In the genomic region with DNA sequence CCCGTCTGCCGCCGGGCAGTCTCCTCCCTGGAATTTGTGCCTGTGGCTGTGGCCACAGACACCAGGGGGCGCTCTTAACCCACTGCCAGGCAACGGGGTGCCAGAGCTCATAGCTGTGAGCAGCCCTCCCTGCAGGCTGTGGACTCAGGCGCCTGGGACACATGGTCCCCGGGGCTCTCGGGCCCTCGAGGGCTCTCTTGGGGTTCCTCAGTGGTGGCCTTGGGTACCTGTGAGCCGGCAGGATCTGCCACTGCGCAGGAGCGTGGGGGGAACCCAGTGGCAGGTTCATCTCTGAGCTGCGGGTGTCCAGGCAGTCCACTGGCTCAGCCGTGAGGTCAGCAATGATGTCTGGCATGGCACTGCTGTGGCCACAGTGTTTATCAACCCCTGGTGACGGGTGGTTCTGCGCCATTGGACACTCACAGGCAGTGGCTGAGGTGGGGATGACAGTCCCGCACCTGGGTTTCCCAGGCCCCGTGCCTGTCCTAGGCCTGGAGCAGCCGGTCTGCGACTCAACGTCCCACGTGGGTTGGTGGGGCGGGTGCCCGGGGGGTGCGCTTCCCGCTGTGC, we compare ENCODE assay signal across 1 cellular context.
A peak's percentile ranks its signal among the peaks of the same experiment; 100 is the strongest.
TF ChIP-seq lines count a peak whose summit lies in the region.

No MANE protein-coding gene starts in this region.

TF ChIP-seq in K562, 482 proteins besides CTCF, POLR2A, EP300 and RAD21 (continued from another document and continues in another):
- TF ChIP-seq, protein P1, sequence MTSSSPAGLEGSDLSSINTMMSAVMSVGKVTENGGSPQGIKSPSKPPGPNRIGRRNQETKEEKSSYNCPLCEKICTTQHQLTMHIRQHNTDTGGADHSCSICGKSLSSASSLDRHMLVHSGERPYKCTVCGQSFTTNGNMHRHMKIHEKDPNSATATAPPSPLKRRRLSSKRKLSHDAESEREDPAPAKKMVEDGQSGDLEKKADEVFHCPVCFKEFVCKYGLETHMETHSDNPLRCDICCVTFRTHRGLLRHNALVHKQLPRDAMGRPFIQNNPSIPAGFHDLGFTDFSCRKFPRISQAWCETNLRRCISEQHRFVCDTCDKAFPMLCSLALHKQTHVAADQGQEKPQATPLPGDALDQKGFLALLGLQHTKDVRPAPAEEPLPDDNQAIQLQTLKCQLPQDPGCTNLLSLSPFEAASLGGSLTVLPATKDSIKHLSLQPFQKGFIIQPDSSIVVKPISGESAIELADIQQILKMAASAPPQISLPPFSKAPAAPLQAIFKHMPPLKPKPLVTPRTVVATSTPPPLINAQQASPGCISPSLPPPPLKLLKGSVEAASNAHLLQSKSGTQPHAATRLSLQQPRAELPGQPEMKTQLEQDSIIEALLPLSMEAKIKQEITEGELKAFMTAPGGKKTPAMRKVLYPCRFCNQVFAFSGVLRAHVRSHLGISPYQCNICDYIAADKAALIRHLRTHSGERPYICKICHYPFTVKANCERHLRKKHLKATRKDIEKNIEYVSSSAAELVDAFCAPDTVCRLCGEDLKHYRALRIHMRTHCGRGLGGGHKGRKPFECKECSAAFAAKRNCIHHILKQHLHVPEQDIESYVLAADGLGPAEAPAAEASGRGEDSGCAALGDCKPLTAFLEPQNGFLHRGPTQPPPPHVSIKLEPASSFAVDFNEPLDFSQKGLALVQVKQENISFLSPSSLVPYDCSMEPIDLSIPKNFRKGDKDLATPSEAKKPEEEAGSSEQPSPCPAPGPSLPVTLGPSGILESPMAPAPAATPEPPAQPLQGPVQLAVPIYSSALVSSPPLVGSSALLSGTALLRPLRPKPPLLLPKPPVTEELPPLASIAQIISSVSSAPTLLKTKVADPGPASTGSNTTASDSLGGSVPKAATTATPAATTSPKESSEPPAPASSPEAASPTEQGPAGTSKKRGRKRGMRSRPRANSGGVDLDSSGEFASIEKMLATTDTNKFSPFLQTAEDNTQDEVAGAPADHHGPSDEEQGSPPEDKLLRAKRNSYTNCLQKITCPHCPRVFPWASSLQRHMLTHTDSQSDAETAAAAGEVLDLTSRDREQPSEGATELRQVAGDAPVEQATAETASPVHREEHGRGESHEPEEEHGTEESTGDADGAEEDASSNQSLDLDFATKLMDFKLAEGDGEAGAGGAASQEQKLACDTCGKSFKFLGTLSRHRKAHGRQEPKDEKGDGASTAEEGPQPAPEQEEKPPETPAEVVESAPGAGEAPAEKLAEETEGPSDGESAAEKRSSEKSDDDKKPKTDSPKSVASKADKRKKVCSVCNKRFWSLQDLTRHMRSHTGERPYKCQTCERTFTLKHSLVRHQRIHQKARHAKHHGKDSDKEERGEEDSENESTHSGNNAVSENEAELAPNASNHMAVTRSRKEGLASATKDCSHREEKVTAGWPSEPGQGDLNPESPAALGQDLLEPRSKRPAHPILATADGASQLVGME (CRISPR knock-in tag; IDR thresholded peaks at IDR 0.05), result no peak
- TF ChIP-seq ZNF586 (CRISPR knock-in tag; conservative IDR thresholded peaks at IDR 0.05) (no peak), MYBL2 (IDR thresholded peaks at IDR 0.05; ENCODE audit: low read depth) (no peak), MYBL2 (CRISPR knock-in tag; IDR thresholded peaks at IDR 0.05; ENCODE audit: borderline replicate concordance) (no peak), ZNF668 (CRISPR knock-in tag; IDR thresholded peaks at IDR 0.05) (no peak), ZNF311 (CRISPR knock-in tag; IDR thresholded peaks at IDR 0.05) (no peak), SMC3 (conservative IDR thresholded peaks at IDR 0.05; ENCODE audit: insufficient read depth, low read depth, low read length) (peak; percentile 89), SMARCB1 (IDR thresholded peaks at IDR 0.05; ENCODE audit: insufficient read length, low read depth) (no peak), NR2C2 (CRISPR knock-in tag; IDR thresholded peaks at IDR 0.05) (no peak), NR2C2 (tag; IDR thresholded peaks at IDR 0.05) (no peak), PTBP1 (IDR thresholded peaks at IDR 0.05; ENCODE audit: low read depth, low read length) (no peak), NCOA4 (IDR thresholded peaks at IDR 0.05; ENCODE audit: partially characterized antibody) (no peak), ZNF445 (CRISPR knock-in tag; IDR thresholded peaks at IDR 0.05; ENCODE audit: low read depth) (no peak), HDAC6 (IDR thresholded peaks at IDR 0.05; ENCODE audit: low read depth, low read length) (no peak), CCNT2 (IDR thresholded peaks at IDR 0.05; ENCODE audit: borderline replicate concordance, extremely low read depth, insufficient read length, low read depth, low read length) (peak; percentile 21), ILF3 (IDR thresholded peaks at IDR 0.05; ENCODE audit: borderline replicate concordance) (no peak), SAP30 (IDR thresholded peaks at IDR 0.05; ENCODE audit: borderline replicate concordance, insufficient read depth, low read depth, low read length, poor library complexity, severe bottlenecking) (no peak), ZNF766 (CRISPR knock-in tag; conservative IDR thresholded peaks at IDR 0.05) (no peak), HMG20A (CRISPR knock-in tag; conservative IDR thresholded peaks at IDR 0.05) (no peak), SREBF2 (CRISPR knock-in tag; IDR thresholded peaks at IDR 0.05) (no peak), ZNF212 (CRISPR knock-in tag; IDR thresholded peaks at IDR 0.05) (no peak), BCOR (IDR thresholded peaks at IDR 0.05) (no peak), MEF2A (IDR thresholded peaks at IDR 0.05; ENCODE audit: control insufficient read depth, low read depth, low read length) (no peak), DIDO1 (tag; IDR thresholded peaks at IDR 0.05; ENCODE audit: low read depth) (no peak), KDM1A (IDR thresholded peaks at IDR 0.05) (no peak), ZNF316 (IDR thresholded peaks at IDR 0.05) (no peak), MCM5 (IDR thresholded peaks at IDR 0.05; ENCODE audit: low read depth) (no peak), SRSF9 (IDR thresholded peaks at IDR 0.05; ENCODE audit: borderline replicate concordance, low read depth, low read length) (no peak), ZNF274 (IDR thresholded peaks at IDR 0.05; ENCODE audit: borderline replicate concordance, low read depth, low read length) (no peak)
- TF ChIP-seq, protein P2, sequence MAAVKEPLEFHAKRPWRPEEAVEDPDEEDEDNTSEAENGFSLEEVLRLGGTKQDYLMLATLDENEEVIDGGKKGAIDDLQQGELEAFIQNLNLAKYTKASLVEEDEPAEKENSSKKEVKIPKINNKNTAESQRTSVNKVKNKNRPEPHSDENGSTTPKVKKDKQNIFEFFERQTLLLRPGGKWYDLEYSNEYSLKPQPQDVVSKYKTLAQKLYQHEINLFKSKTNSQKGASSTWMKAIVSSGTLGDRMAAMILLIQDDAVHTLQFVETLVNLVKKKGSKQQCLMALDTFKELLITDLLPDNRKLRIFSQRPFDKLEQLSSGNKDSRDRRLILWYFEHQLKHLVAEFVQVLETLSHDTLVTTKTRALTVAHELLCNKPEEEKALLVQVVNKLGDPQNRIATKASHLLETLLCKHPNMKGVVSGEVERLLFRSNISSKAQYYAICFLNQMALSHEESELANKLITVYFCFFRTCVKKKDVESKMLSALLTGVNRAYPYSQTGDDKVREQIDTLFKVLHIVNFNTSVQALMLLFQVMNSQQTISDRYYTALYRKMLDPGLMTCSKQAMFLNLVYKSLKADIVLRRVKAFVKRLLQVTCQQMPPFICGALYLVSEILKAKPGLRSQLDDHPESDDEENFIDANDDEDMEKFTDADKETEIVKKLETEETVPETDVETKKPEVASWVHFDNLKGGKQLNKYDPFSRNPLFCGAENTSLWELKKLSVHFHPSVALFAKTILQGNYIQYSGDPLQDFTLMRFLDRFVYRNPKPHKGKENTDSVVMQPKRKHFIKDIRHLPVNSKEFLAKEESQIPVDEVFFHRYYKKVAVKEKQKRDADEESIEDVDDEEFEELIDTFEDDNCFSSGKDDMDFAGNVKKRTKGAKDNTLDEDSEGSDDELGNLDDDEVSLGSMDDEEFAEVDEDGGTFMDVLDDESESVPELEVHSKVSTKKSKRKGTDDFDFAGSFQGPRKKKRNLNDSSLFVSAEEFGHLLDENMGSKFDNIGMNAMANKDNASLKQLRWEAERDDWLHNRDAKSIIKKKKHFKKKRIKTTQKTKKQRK (IDR thresholded peaks at IDR 0.05; ENCODE audit: borderline replicate concordance, low read depth, low read length), result no peak
- TF ChIP-seq, protein P3, sequence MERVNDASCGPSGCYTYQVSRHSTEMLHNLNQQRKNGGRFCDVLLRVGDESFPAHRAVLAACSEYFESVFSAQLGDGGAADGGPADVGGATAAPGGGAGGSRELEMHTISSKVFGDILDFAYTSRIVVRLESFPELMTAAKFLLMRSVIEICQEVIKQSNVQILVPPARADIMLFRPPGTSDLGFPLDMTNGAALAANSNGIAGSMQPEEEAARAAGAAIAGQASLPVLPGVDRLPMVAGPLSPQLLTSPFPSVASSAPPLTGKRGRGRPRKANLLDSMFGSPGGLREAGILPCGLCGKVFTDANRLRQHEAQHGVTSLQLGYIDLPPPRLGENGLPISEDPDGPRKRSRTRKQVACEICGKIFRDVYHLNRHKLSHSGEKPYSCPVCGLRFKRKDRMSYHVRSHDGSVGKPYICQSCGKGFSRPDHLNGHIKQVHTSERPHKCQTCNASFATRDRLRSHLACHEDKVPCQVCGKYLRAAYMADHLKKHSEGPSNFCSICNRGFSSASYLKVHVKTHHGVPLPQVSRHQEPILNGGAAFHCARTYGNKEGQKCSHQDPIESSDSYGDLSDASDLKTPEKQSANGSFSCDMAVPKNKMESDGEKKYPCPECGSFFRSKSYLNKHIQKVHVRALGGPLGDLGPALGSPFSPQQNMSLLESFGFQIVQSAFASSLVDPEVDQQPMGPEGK (CRISPR knock-in tag; IDR thresholded peaks at IDR 0.05; ENCODE audit: borderline replicate concordance), result no peak
- TF ChIP-seq, protein P4, sequence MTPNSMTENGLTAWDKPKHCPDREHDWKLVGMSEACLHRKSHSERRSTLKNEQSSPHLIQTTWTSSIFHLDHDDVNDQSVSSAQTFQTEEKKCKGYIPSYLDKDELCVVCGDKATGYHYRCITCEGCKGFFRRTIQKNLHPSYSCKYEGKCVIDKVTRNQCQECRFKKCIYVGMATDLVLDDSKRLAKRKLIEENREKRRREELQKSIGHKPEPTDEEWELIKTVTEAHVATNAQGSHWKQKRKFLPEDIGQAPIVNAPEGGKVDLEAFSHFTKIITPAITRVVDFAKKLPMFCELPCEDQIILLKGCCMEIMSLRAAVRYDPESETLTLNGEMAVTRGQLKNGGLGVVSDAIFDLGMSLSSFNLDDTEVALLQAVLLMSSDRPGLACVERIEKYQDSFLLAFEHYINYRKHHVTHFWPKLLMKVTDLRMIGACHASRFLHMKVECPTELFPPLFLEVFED (CRISPR knock-in tag; conservative IDR thresholded peaks at IDR 0.05), result no peak
- TF ChIP-seq, protein P5, sequence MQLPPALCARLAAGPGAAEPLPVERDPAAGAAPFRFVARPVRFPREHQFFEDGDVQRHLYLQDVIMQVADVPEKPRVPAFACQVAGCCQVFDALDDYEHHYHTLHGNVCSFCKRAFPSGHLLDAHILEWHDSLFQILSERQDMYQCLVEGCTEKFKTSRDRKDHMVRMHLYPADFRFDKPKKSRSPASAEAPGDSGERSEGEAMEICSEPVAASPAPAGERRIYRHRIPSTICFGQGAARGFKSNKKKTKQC (CRISPR knock-in tag; IDR thresholded peaks at IDR 0.05), result no peak
- TF ChIP-seq, protein P6, sequence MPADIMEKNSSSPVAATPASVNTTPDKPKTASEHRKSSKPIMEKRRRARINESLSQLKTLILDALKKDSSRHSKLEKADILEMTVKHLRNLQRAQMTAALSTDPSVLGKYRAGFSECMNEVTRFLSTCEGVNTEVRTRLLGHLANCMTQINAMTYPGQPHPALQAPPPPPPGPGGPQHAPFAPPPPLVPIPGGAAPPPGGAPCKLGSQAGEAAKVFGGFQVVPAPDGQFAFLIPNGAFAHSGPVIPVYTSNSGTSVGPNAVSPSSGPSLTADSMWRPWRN (IDR thresholded peaks at IDR 0.05; ENCODE audit: low read depth), result no peak
- TF ChIP-seq, protein P7, sequence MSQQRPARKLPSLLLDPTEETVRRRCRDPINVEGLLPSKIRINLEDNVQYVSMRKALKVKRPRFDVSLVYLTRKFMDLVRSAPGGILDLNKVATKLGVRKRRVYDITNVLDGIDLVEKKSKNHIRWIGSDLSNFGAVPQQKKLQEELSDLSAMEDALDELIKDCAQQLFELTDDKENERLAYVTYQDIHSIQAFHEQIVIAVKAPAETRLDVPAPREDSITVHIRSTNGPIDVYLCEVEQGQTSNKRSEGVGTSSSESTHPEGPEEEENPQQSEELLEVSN (IDR thresholded peaks at IDR 0.05; ENCODE audit: borderline replicate concordance in 1 of 2, extremely low read depth in 1 of 2, insufficient read depth in 1 of 2, insufficient read length in 1 of 2, low read depth in 1 of 2, low read length in 1 of 2, poor library complexity in 1 of 2, severe bottlenecking in 1 of 2), result peak in 1 of 2 experiments; percentile 72
- TF ChIP-seq, protein P8, sequence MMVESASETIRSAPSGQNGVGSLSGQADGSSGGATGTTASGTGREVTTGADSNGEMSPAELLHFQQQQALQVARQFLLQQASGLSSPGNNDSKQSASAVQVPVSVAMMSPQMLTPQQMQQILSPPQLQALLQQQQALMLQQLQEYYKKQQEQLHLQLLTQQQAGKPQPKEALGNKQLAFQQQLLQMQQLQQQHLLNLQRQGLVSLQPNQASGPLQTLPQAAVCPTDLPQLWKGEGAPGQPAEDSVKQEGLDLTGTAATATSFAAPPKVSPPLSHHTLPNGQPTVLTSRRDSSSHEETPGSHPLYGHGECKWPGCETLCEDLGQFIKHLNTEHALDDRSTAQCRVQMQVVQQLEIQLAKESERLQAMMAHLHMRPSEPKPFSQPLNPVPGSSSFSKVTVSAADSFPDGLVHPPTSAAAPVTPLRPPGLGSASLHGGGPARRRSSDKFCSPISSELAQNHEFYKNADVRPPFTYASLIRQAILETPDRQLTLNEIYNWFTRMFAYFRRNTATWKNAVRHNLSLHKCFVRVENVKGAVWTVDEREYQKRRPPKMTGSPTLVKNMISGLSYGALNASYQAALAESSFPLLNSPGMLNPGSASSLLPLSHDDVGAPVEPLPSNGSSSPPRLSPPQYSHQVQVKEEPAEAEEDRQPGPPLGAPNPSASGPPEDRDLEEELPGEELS (CRISPR knock-in tag; IDR thresholded peaks at IDR 0.05; ENCODE audit: borderline replicate concordance), result no peak
